In genomic region chr11:119754199-119754598, GRCh38 we compare ENCODE assay signal across 21 cellular contexts. TPM values are rescaled to one million over a fixed set of nuclear protein-coding genes. Genes with fewer than 3 reads are reported as not detected.
DNase-seq lines count a peak whose midpoint lies in the region; ATAC-seq, FAIRE-seq and TF ChIP-seq lines count a peak whose summit lies in the region.
"Had no signal": no experiment of that assay in that cellular context is flagged by ENCODE, and none has a peak within 500 bp of the region (broad histone marks: within the 10 kb centered on the region; RNA-seq: fewer than 3 reads in every experiment).

No MANE protein-coding gene starts in this region.

- H3K4me1 Mint-ChIP-seq in activated CD4-positive, alpha-beta T cell treated with anti-CD3 and anti-CD28 coated beads for 36 hours, result peaks cover 8% of the 10 kb centered on the region
- peaks cover 0 to 7% of the 10 kb centered on the region in 2 donors for H3K4me1 Mint-ChIP-seq in effector memory CD8-positive, alpha-beta T cell (ENCODE audit: low read depth in 2 of 2)

- H3K27ac Mint-ChIP-seq in activated CD4-positive, alpha-beta T cell treated with anti-CD3 and anti-CD28 coated beads for 36 hours, result no peak overlapping the region
- H3K27ac Mint-ChIP-seq in effector memory CD8-positive, alpha-beta T cell, result no peak overlapping the region
- H3K27ac Mint-ChIP-seq: CD4-positive, alpha-beta memory T cell had no signal

- 77 to 85% methylated on average over 4 of the region's 4 CpGs for WGBS in GM23248 (ENCODE audit: low coverage in 1 of 2, low lambda C conversion rate in 2 of 2, missing lambda C conversion rate in 2 of 2), 2 experiments
- 52 to 70% methylated on average over 3 to 4 of the region's 4 CpGs for WGBS in body of pancreas, 2 donors
- 56 to 62% methylated on average over 4 of the region's 4 CpGs for WGBS in pancreas, 2 donors

- no peak overlapping the region for H2AFZ ChIP-seq in GM23248

- H3K27ac ChIP-seq in GM23248, result no peak overlapping the region
- peak overlapping the region in 1 of 4 donors; percentile 23 for H3K27ac ChIP-seq in body of pancreas
- no peak overlapping the region for H3K27ac ChIP-seq in pancreas
- H3K27ac ChIP-seq: 22Rv1, HL-60, SJCRH30 had no signal

- no peak for FAIRE-seq in pancreas (lab: Jason Lieb, UNC)
- FAIRE-seq: HTR-8/SVneo had no signal

- no peak for TF ChIP-seq POLR2A in body of pancreas (IDR thresholded peaks at IDR 0.05)

- intact Hi-C loops in activated CD4-positive, alpha-beta T cell treated with anti-CD3 and anti-CD28 coated beads for 36 hours (cut with DNase I, micrococcal nuclease), result no loop called here
- intact Hi-C loops in body of pancreas (cut with DNase I), result no loop called here
- intact Hi-C loops in pancreas (cut with DNase I), result no loop called here

- no peaks in the 10 kb centered on the region for H3K36me3 Mint-ChIP-seq in activated CD4-positive, alpha-beta T cell treated with anti-CD3 and anti-CD28 coated beads for 36 hours (ENCODE audit: low read depth)
- no peaks in the 10 kb centered on the region for H3K36me3 Mint-ChIP-seq in effector memory CD8-positive, alpha-beta T cell (ENCODE audit: insufficient read depth)
- H3K36me3 Mint-ChIP-seq: CD4-positive, alpha-beta memory T cell had no signal

- H3K36me3 ChIP-seq in GM23248 (ENCODE audit: low read depth) (no peaks in the 10 kb centered on the region), body of pancreas (replicated peaks in 1 of 2; ENCODE audit: insufficient read depth in 1 of 2, low read depth in 2 of 2) (no peaks in the 10 kb centered on the region), pancreas (no peaks in the 10 kb centered on the region)
- H3K36me3 ChIP-seq: SJCRH30 had no signal

- H3K4me3 ChIP-seq in GM23248, result no peak overlapping the region
- H3K4me3 ChIP-seq in body of pancreas, result no peak overlapping the region
- H3K4me3 ChIP-seq in pancreas, result no peak overlapping the region
- H3K4me3 ChIP-seq: SJCRH30 had no signal

- H3K9ac ChIP-seq in GM23248, result no peak overlapping the region

- H4K20me1 ChIP-seq in GM23248 (ENCODE audit: insufficient read depth), result no peaks in the 10 kb centered on the region

- no peak overlapping the region for H3K4me3 Mint-ChIP-seq in activated CD4-positive, alpha-beta T cell treated with anti-CD3 and anti-CD28 coated beads for 36 hours
- no peak overlapping the region for H3K4me3 Mint-ChIP-seq in effector memory CD8-positive, alpha-beta T cell
- H3K4me3 Mint-ChIP-seq: CD4-positive, alpha-beta memory T cell; H9 had no signal

- no peaks in the 10 kb centered on the region for H3K9me3 Mint-ChIP-seq in activated CD4-positive, alpha-beta T cell treated with anti-CD3 and anti-CD28 coated beads for 36 hours (ENCODE audit: low read depth)
- H3K9me3 Mint-ChIP-seq in effector memory CD8-positive, alpha-beta T cell, result no peaks in the 10 kb centered on the region
- H3K9me3 Mint-ChIP-seq: CD4-positive, alpha-beta memory T cell; H9 had no signal

- peaks cover 15% of the 10 kb centered on the region for H3K4me1 ChIP-seq in GM23248 (ENCODE audit: insufficient read depth)
- peaks cover 26% of the 10 kb centered on the region for H3K4me1 ChIP-seq in body of pancreas
- peaks cover 0 to 7% (median 6%) of the 10 kb centered on the region in 3 donors for H3K4me1 ChIP-seq in pancreas

- H3K27me3 ChIP-seq in GM23248 (replicated peaks; ENCODE audit: insufficient read depth) (peaks cover 7% of the 10 kb centered on the region; the same call in 1 of the 2 replicates), body of pancreas (no peaks in the 10 kb centered on the region), pancreas (no peaks in the 10 kb centered on the region)
- H3K27me3 ChIP-seq: SJCRH30 had no signal

- H3F3A ChIP-seq in GM23248 (ENCODE audit: insufficient read depth), result 0 out of 2 replicates have a peak, but pooled peaks cover 4% of the 10 kb centered on the region

- peak; percentile 49 for ATAC-seq in activated CD4-positive, alpha-beta T cell treated with anti-CD3 and anti-CD28 coated beads for 36 hours
- ATAC-seq in body of pancreas, result peak; percentile 72
- ATAC-seq in pancreas, result peak; percentile 49 to 80 (median 76)
- ATAC-seq in effector memory CD8-positive, alpha-beta T cell (replicated peaks), result no peak
- ATAC-seq in left lobe of liver, result no peak
- no peak for ATAC-seq in GM19397 (IDR thresholded peaks at IDR 0.05; ENCODE audit: unreplicated experiment)

- POLR2A ChIA-PET in activated CD4-positive, alpha-beta T cell treated with anti-CD3 and anti-CD28 coated beads for 36 hours (lab: Charles Lee), result no interaction called here

- H3K79me2 ChIP-seq in GM23248 (ENCODE audit: insufficient read depth), result no peaks in the 10 kb centered on the region

- no peaks in the 10 kb centered on the region for H3K9me3 ChIP-seq in GM23248 (ENCODE audit: low read depth)
- H3K9me3 ChIP-seq in body of pancreas, result no peaks in the 10 kb centered on the region
- no peaks in the 10 kb centered on the region for H3K9me3 ChIP-seq in pancreas
- H3K9me3 ChIP-seq: SJCRH30 had no signal

- CTCF ChIA-PET in activated CD4-positive, alpha-beta T cell treated with anti-CD3 and anti-CD28 coated beads for 36 hours (lab: Charles Lee), result no interaction called here

- peaks cover 16% of the 10 kb centered on the region for H3K27me3 Mint-ChIP-seq in activated CD4-positive, alpha-beta T cell treated with anti-CD3 and anti-CD28 coated beads for 36 hours
- H3K27me3 Mint-ChIP-seq in effector memory CD8-positive, alpha-beta T cell, result peaks cover 57 to 90% of the 10 kb centered on the region in 2 donors

- H3K9me2 ChIP-seq in GM23248 (ENCODE audit: insufficient read depth), result no peaks in the 10 kb centered on the region

- H3K4me2 ChIP-seq in GM23248 (ENCODE audit: unreplicated experiment), result no peak overlapping the region

- no peak for TF ChIP-seq CTCF in body of pancreas (IDR thresholded peaks at IDR 0.05)
- no peak for TF ChIP-seq CTCF in pancreas (IDR thresholded peaks at IDR 0.05)

- in situ Hi-C loops in GM23248 (cut with MboI), result no loop called here

- DNase-seq in activated CD4-positive, alpha-beta T cell treated with anti-CD3 and anti-CD28 coated beads for 36 hours, result no peak
- DNase-seq in activated CD4-positive, alpha-beta T cell treated with anti-CD3 and anti-CD28 coated beads, Interleukin-2, amount 50 U/mL, for 48 hours, result no peak
- peak; percentile 25 for DNase-seq in GM23248
- peak in 1 of 4 donors; percentile 55 for DNase-seq in body of pancreas
- peak in 2 of 6 donors; percentile 35 to 40 for DNase-seq in pancreas
- no peak for DNase-seq in effector memory CD8-positive, alpha-beta T cell
- DNase-seq in left lobe of liver (ENCODE audit: low spot score), result no peak
- DNase-seq: Calu3; CD4-positive, alpha-beta memory T cell; H9; NCI-H1105; NCI-H187 treated with DMSO at 0.1 percent for 48 hours; NCI-H2171; NCI-H446; NCI-H69; OCI-M1; SJCRH30 had no signal

RNA-seq across cellular contexts. Expression of gene NECTIN1, which starts 25.2 kb away (rescaled TPM):
- total RNA-seq in activated CD4-positive, alpha-beta T cell treated with anti-CD3 and anti-CD28 coated beads for 36 hours, result 1 to 10 TPM; 1.6 to 1.7 TPM
- 0.76 and 5.2 TPM in 2 replicates for total RNA-seq in GM23248 (2014; rRNA removed; shearing (Covaris generic))
- polyA plus RNA-seq in GM23248 (2016; fragmentation: Nextera tagmentation; extraction: Ambion mirVana), result 1.0 and 1.3 TPM in 2 replicates
- 10 to 100 TPM in 1 of 2 donors, 1 to 10 TPM in 1; 7.3 to 31.6 TPM for total RNA-seq in body of pancreas
- 10 to 100 TPM; 14.8 to 24.7 (median 22.2) TPM for total RNA-seq in pancreas
- polyA plus RNA-seq in pancreas, result 1 to 10 TPM; 7.9 to 8.5 TPM
- 6.5 TPM for total RNA-seq in left lobe of liver

Comparison
In these comparisons a context has a peak if more than half of its experiments do, and no peak if none do; other contexts are left out.
1. ATAC-seq: peak in activated CD4-positive, alpha-beta T cell treated with anti-CD3 and anti-CD28 coated beads for 36 hours (single experiment), body of pancreas (single experiment) and pancreas (4 of 4); none in effector memory CD8-positive, alpha-beta T cell (single experiment), left lobe of liver (single experiment) and GM19397 (single experiment).